3 cellular contexts compared by ENCODE assay signal in genomic region chr13:48146636-48147035, GRCh38.
A peak's percentile ranks its signal among the peaks of the same experiment; 100 is the strongest.
TF ChIP-seq lines count a peak whose summit lies in the region.

No MANE protein-coding gene starts in this region.

TF ChIP-seq in HepG2, 621 proteins besides CTCF, POLR2A, EP300 and RAD21:
- TF ChIP-seq HNRNPH1 (optimal IDR thresholded peaks at IDR 0.05; ENCODE audit: low read depth, low read length): no peak
- TF ChIP-seq ESRRA (CRISPR knock-in tag; IDR thresholded peaks at IDR 0.05; ENCODE audit: low read depth): no peak
- no peak for TF ChIP-seq ZFY (CRISPR knock-in tag; IDR thresholded peaks at IDR 0.05)
- no peak for TF ChIP-seq NR2C2 (CRISPR knock-in tag; IDR thresholded peaks at IDR 0.05; ENCODE audit: borderline replicate concordance)
- TF ChIP-seq PRDM15 (CRISPR knock-in tag; IDR thresholded peaks at IDR 0.05): no peak
- TF ChIP-seq ZNF7 (CRISPR knock-in tag; IDR thresholded peaks at IDR 0.05): peak; percentile 93
- TF ChIP-seq ZNF556 (CRISPR knock-in tag; IDR thresholded peaks at IDR 0.05; ENCODE audit: borderline replicate concordance): no peak

TF ChIP-seq in K562, 482 proteins besides CTCF, POLR2A, EP300 and RAD21:
- TF ChIP-seq ZNF76 (CRISPR knock-in tag; IDR thresholded peaks at IDR 0.05; ENCODE audit: borderline replicate concordance) (no peak), RBM25 (IDR thresholded peaks at IDR 0.05; ENCODE audit: low read depth, low read length, severe bottlenecking) (peak; percentile 8), THAP7 (CRISPR knock-in tag; IDR thresholded peaks at IDR 0.05) (no peak)
TF ChIP-seq in K562: peak in this region for 1.

TF ChIP-seq in GM23338, 12 proteins besides CTCF, POLR2A, EP300 and RAD21:
- TF ChIP-seq EZH2phosphoT487 (IDR thresholded peaks at IDR 0.05; ENCODE audit: unreplicated experiment) (no peak), EZH2 (IDR thresholded peaks at IDR 0.05; ENCODE audit: low read depth, unreplicated experiment) (no peak), ZNF331 (CRISPR knock-in tag; IDR thresholded peaks at IDR 0.05; ENCODE audit: low read depth) (no peak), STAT1 (IDR thresholded peaks at IDR 0.05; ENCODE audit: unreplicated experiment) (no peak), CREB1 (CRISPR knock-in tag; IDR thresholded peaks at IDR 0.05; ENCODE audit: low read depth) (no peak), REST (IDR thresholded peaks at IDR 0.05; ENCODE audit: unreplicated experiment) (no peak)
TF ChIP-seq in GM23338: peak in this region for 0.
